13 cellular contexts compared by ENCODE assay signal in the genomic region with DNA sequence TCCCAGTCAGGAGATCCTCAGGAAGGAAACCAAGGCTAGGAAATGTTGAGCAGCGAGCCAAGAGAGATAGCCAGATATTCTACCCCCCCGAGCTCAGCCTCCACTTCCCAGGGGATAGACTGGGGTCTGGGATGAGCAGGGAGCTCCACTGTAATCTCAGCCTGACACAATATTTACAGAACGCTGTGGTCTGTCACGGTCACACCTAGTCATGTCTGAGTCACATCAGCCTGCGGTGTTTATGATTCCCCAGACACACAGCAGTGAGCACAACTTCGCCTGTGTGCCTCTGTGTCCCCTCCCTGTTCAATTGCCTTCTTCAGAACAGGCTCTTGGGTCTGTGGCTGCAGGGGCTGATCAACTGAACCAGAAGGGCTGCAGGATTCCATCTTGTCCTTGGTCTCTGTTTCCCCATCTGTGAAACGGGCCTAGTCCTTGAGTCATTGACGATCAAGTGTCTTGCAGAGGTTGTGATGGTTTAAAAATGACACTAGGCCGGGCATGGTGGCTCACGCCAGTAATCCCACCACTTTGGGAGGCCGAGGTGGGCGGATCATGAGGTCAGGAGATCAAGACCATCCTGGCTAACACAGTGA. TPM values are rescaled to one million over a fixed set of nuclear protein-coding genes. Genes with fewer than 3 reads are reported as not detected.
DNase-seq lines count a peak whose midpoint lies in the region; ATAC-seq, FAIRE-seq and TF ChIP-seq lines count a peak whose summit lies in the region.
"Had no signal": no experiment of that assay in that cellular context is flagged by ENCODE, and none has a peak within 500 bp of the region (broad histone marks: within the 10 kb centered on the region; RNA-seq: fewer than 3 reads in every experiment).

No MANE protein-coding gene starts in this region.

- no peaks in the 10 kb centered on the region for H3K9me1 ChIP-seq in K562 (ENCODE audit: control insufficient read depth, insufficient read depth, low read length)

- no peak overlapping the region for H3K18ac ChIP-seq in neuronal stem cell (ENCODE audit: low read length)

- intact Hi-C loops in K562 (cut with micrococcal nuclease) = no loop called here

- H3K4me3 ChIP-seq in K562 = no peak overlapping the region
- no peak overlapping the region for H3K4me3 ChIP-seq in neuronal stem cell (ENCODE audit: low read length in 2 of 2)
- no peak overlapping the region for H3K4me3 ChIP-seq in SK-N-SH (ENCODE audit: low read depth in 2 of 2, low read length in 1 of 2)
- H3K4me3 ChIP-seq: skin epidermis, tibial artery had no signal

- H3K14ac ChIP-seq in neuronal stem cell (ENCODE audit: low read length) = no peak overlapping the region

- no peak overlapping the region for H2BK120ac ChIP-seq in neuronal stem cell (ENCODE audit: low read depth, low read length)

- peak overlapping the region; percentile 43 for H4K8ac ChIP-seq in neuronal stem cell (ENCODE audit: low read depth, low read length)

- peaks cover 2% of the 10 kb centered on the region for H3F3A ChIP-seq in SK-N-SH (replicated peaks; ENCODE audit: insufficient read depth)

- H3K79me1 ChIP-seq in neuronal stem cell (ENCODE audit: low read depth, low read length) = no peaks in the 10 kb centered on the region

- H3K9me2 ChIP-seq in SK-N-SH = no peaks in the 10 kb centered on the region

- no peak overlapping the region for H4K91ac ChIP-seq in neuronal stem cell (ENCODE audit: low read depth, low read length, poor library complexity)

- H3K36me3 ChIP-seq in K562 (ENCODE audit: control insufficient read depth, insufficient read depth, low read length) (no peaks in the 10 kb centered on the region), neuronal stem cell (replicated peaks in 1 of 2; ENCODE audit: control insufficient read depth in 2 of 2, insufficient read depth in 2 of 2, low read length in 2 of 2) (peaks cover 0 to 2% of the 10 kb centered on the region in 2 donors), SK-N-SH (replicated peaks in 1 of 2; ENCODE audit: control insufficient read depth in 1 of 2, insufficient read depth in 2 of 2, low read length in 1 of 2) (no peaks in the 10 kb centered on the region)
- H3K36me3 ChIP-seq: tibial artery had no signal

- CTCF ChIA-PET in K562 (lab: Yijun Ruan, JAX; ENCODE audit: low intra/inter-chr PET ratio) (no interaction called here), SK-N-SH (lab: Yijun Ruan, JAX) (interaction anchor here (1.2 to 1.5 kb wide), 2 partner anchors 15 to 70 kb away, joined by 4 to 5 read pairs; partner anchors contain the start of gene ASB6)

- peak overlapping the region; percentile 16 for H2BK12ac ChIP-seq in neuronal stem cell (ENCODE audit: low read length)

- FAIRE-seq in K562 (lab: Jason Lieb, UNC) = peak; percentile 84
- FAIRE-seq: D721Med had no signal

- peak overlapping the region; percentile 66 for H3K4ac ChIP-seq in neuronal stem cell (ENCODE audit: low read length)

- H2BK5ac ChIP-seq in neuronal stem cell (ENCODE audit: low read length) = no peak overlapping the region

- H2BK15ac ChIP-seq in neuronal stem cell (ENCODE audit: low read length) = peak overlapping the region; percentile 1

- H3K27me3 ChIP-seq in K562 (ENCODE audit: control insufficient read depth in 2 of 2, insufficient read depth in 2 of 2, low read length in 2 of 2) (peaks cover 30 to 31% of the 10 kb centered on the region in 2 experiments; a peak in 4 of 5 replicates), neuronal stem cell (ENCODE audit: control insufficient read depth in 3 of 3, insufficient read depth in 3 of 3, low read depth in 1 of 3, low read length in 3 of 3) (peaks cover 0 to 43% (median 0%) of the 10 kb centered on the region in 3 experiments), SK-N-SH (ENCODE audit: insufficient read depth) (no peaks in the 10 kb centered on the region; the same call in 1 of the 2 replicates)
- H3K27me3 ChIP-seq: tibial artery had no signal

- TF ChIP-seq POLR2A in K562 (conservative IDR thresholded peaks at IDR 0.05) = no peak

- H3K4me1 ChIP-seq in K562 (replicated peaks in 1 of 2; ENCODE audit: control insufficient read depth in 2 of 2, insufficient read depth in 2 of 2, low read length in 2 of 2) = peaks cover 0 to 3% of the 10 kb centered on the region in 2 experiments; a peak in 2 of 5 replicates
- H3K4me1 ChIP-seq in neuronal stem cell (ENCODE audit: control insufficient read depth in 2 of 2, insufficient read depth in 1 of 2, low read depth in 1 of 2, low read length in 2 of 2) = peaks cover 0 to 5% of the 10 kb centered on the region in 2 donors
- H3K4me1 ChIP-seq in SK-N-SH (ENCODE audit: control insufficient read depth in 1 of 2, insufficient read depth in 2 of 2, low read depth in 1 of 2, low read length in 1 of 2) = peaks cover 0 to 2% of the 10 kb centered on the region in 2 experiments; a peak in 1 of 4 replicates
- H3K4me1 ChIP-seq: tibial artery had no signal

- peak; percentile 51 for DNase-seq in GM04504 (ENCODE audit: low read depth)
- DNase-seq in NCI-H460 (ENCODE audit: extremely low read depth, low read depth) = peak; percentile 85
- no peak for DNase-seq in K562 (ENCODE audit: extremely low read depth in 1 of 4, low spot score in 3 of 4)
- DNase-seq in neuronal stem cell (ENCODE audit: low spot score) = no peak
- DNase-seq in hypothalamus (lab: John Stamatoyannopoulos, UW) = no peak
- DNase-seq in SK-N-SH = no peak
- DNase-seq: NCI-H345, SIG-M5, tibial artery had no signal

- H3K23ac ChIP-seq in neuronal stem cell (ENCODE audit: low read depth, low read length, poor library complexity) = no peak overlapping the region

- TF ChIP-seq RAD21 in K562 (CRISPR knock-in tag; conservative IDR thresholded peaks at IDR 0.05 in 1 of 2, IDR thresholded peaks at IDR 0.05 in 1 of 2) (no peak), SK-N-SH (IDR thresholded peaks at IDR 0.05; ENCODE audit: low read length) (no peak)

- H3K9me3 ChIP-seq in K562 (replicated peaks; ENCODE audit: control insufficient read depth, insufficient read depth, low read depth, low read length) (no peaks in the 10 kb centered on the region), neuronal stem cell (replicated peaks in 1 of 2; ENCODE audit: control insufficient read depth in 2 of 2, insufficient read depth in 1 of 2, low read depth in 1 of 2, low read length in 2 of 2) (peaks cover 0 to 4% of the 10 kb centered on the region in 2 donors), SK-N-SH (no peaks in the 10 kb centered on the region)
- H3K9me3 ChIP-seq: tibial artery had no signal

- H3K4me2 ChIP-seq in K562 (ENCODE audit: insufficient read depth, low read length) (no peak overlapping the region), neuronal stem cell (ENCODE audit: insufficient read depth, low read length, poor library complexity, severe bottlenecking) (no peak overlapping the region), SK-N-SH (no peak overlapping the region)

- H2AK5ac ChIP-seq in neuronal stem cell (ENCODE audit: low read depth, low read length) = no peak overlapping the region

- TF ChIP-seq CTCF in K562 (IDR thresholded peaks at IDR 0.05 in 2 of 3, conservative IDR thresholded peaks at IDR 0.05 in 1 of 3; ENCODE audit: insufficient read depth in 2 of 3, low read depth in 1 of 3, low read length in 3 of 3) (no peak), SK-N-SH (IDR thresholded peaks at IDR 0.05) (no peak)

- ATAC-seq in K562 (peak; percentile 58), GM18870 (IDR thresholded peaks at IDR 0.05; ENCODE audit: unreplicated experiment) (no peak), GM18517 (IDR thresholded peaks at IDR 0.05; ENCODE audit: unreplicated experiment) (no peak)

- BruUV-seq in K562 (replicated peaks; lab: Mats Ljungman, UMichigan) = no TSS peak

- no peak for TF ChIP-seq EP300 in K562 (IDR thresholded peaks at IDR 0.05; ENCODE audit: low read length)
- no peak for TF ChIP-seq EP300 in SK-N-SH (IDR thresholded peaks at IDR 0.05; ENCODE audit: borderline replicate concordance in 1 of 2, low read depth in 1 of 2, low read length in 1 of 2)

- H4K20me1 ChIP-seq in K562 (replicated peaks; ENCODE audit: control insufficient read depth, insufficient read depth, low read length) (no peaks in the 10 kb centered on the region; the same call in 1 of the 2 replicates), SK-N-SH (ENCODE audit: insufficient read depth) (no peaks in the 10 kb centered on the region)

- H3K9ac ChIP-seq in K562 (ENCODE audit: insufficient read depth in 1 of 2, low read depth in 2 of 2, low read length in 2 of 2) (no peak overlapping the region), neuronal stem cell (ENCODE audit: low read depth, low read length, poor library complexity) (no peak overlapping the region), SK-N-SH (no peak overlapping the region)

- POLR2A ChIA-PET in K562 (lab: Yijun Ruan, JAX) (interaction anchor here (0.6 to 1.1 kb wide), 7 partner anchors 13 to 1497 kb away, joined by 3 to 4 read pairs (median 3); partner anchors contain the start of gene BBLN), SK-N-SH (lab: Yijun Ruan, JAX) (no interaction called here)

- in situ Hi-C loops in K562 (cut with MboI) = loop anchor here (25.0 kb wide), 1 partner anchor 680 kb away; no protein-coding TSS in a partner anchor

- H3K27ac ChIP-seq in K562 (ENCODE audit: extremely low read depth, low read depth, low read length) = no peak overlapping the region
- no peak overlapping the region for H3K27ac ChIP-seq in neuronal stem cell (replicated peaks; ENCODE audit: low read length)
- no peak overlapping the region for H3K27ac ChIP-seq in SK-N-SH (ENCODE audit: low read depth in 2 of 2, low read length in 1 of 2)
- H3K27ac ChIP-seq: skin epidermis, tibial artery had no signal

- H2AFZ ChIP-seq in K562 (ENCODE audit: low read depth, low read length) (no peak overlapping the region), neuronal stem cell (ENCODE audit: low read length) (no peak overlapping the region), SK-N-SH (ENCODE audit: low read depth) (no peak overlapping the region)

- H3K79me2 ChIP-seq in K562 (ENCODE audit: control insufficient read depth, insufficient read depth, low read length) (no peaks in the 10 kb centered on the region), SK-N-SH (ENCODE audit: insufficient read depth) (no peaks in the 10 kb centered on the region)

- 2% methylated on average over 12 of the region's 12 CpGs for WGBS in K562 (ENCODE audit: insufficient coverage, low coverage, missing lambda C conversion rate)
- no CpG with 5 or more reads among the region's 12 CpGs for WGBS in neuronal stem cell (ENCODE audit: extremely low coverage in 2 of 2, insufficient read length in 2 of 2, insufficient replicate concordance in 1 of 2), 2 donors
- 67% methylated on average over 11 of the region's 12 CpGs for WGBS in SK-N-SH (ENCODE audit: low lambda C conversion rate)

RNA-seq across cellular contexts. Expression of gene PRRX2, which starts 8.6 kb away (rescaled TPM):
- total RNA-seq in NCI-H460 (2014; rRNA removed; shearing (Covaris generic)) = 5.1 and 9.1 TPM in 2 replicates
- 5.2 and 9.4 TPM in 2 replicates for polyA plus RNA-seq in NCI-H460 (2014; cell fraction: nucleus; rRNA removed)
- total RNA-seq in K562 (2011; cell fraction: chromatin; rRNA removed; ENCODE audit: low replicate concordance) = not detected in 2 replicates
- not detected in 2 replicates for total RNA-seq in K562 (2011; cell fraction: nucleolus; rRNA removed)
- not detected in 2 replicates for total RNA-seq in K562 (2011; cell fraction: nucleoplasm; rRNA removed)
- total RNA-seq in K562 (2014; rRNA removed) (not detected in 2 replicates), K562 (2014; rRNA removed; fragmentation: Illumina TruSeq; extraction: Trizol) (not detected in 2 replicates), K562 (2015; rRNA removed; fragmentation: Illumina TruSeq; extraction: Trizol) (not detected in 2 replicates), K562 (2021) (not detected in 2 replicates)
- polyA plus RNA-seq in K562 (2011; rRNA removed) (not detected in 2 replicates), K562 (2014; fragmentation: Illumina TruSeq; extraction: Trizol) (not detected in 2 replicates), K562 (2014; fragmentation: Nextera tagmentation; extraction: Ambion mirVana) (not detected), K562 (2014; rRNA removed) (0.21 TPM in 1 of 2 replicates, not detected in the other), SK-N-SH (2012; rRNA removed) (0.83 and 0.84 TPM in 2 replicates)
- 0.18 TPM in 1 of 2 replicates, not detected in the other for polyA plus RNA-seq in K562 (2011; cell fraction: cytosol; rRNA removed)
- 0.13 TPM in 1 of 2 replicates, not detected in the other for polyA plus RNA-seq in K562 (2011; cell fraction: nucleus; rRNA removed)
- not detected in 2 replicates for polyA plus RNA-seq in K562 (2012)
- not detected in 2 replicates for polyA minus RNA-seq in K562 (2011; rRNA and poly(A)+ RNA removed)
- polyA minus RNA-seq in K562 (2011; cell fraction: cytosol; rRNA and poly(A)+ RNA removed) = not detected in 2 replicates
- polyA minus RNA-seq in K562 (2011; cell fraction: nucleus; rRNA and poly(A)+ RNA removed) = not detected in 2 replicates
- 26.3 TPM for polyA plus RNA-seq in neuronal stem cell (2013, experiment 1 of 2)
- 25.0 TPM for polyA plus RNA-seq in neuronal stem cell (2013, experiment 2 of 2)
- polyA plus RNA-seq in SK-N-SH (2012; cell fraction: cytosol; rRNA removed) = 0.51 and 1.2 TPM in 2 replicates
- polyA plus RNA-seq in SK-N-SH (2012; cell fraction: nucleus; rRNA removed) = 0.37 and 0.70 TPM in 2 replicates

RNA-seq across cellular contexts. Expression of gene ASB6, which starts 14.9 kb away (rescaled TPM):
- 16.3 and 18.7 TPM in 2 replicates for total RNA-seq in NCI-H460 (2014; rRNA removed; shearing (Covaris generic))
- 41.8 and 43.0 TPM in 2 replicates for polyA plus RNA-seq in NCI-H460 (2014; cell fraction: nucleus; rRNA removed)
- total RNA-seq in K562 (2011; cell fraction: chromatin; rRNA removed; ENCODE audit: low replicate concordance) = 8.0 and 24.6 TPM in 2 replicates
- 20.2 and 20.4 TPM in 2 replicates for total RNA-seq in K562 (2011; cell fraction: nucleolus; rRNA removed)
- 10.2 and 12.6 TPM in 2 replicates for total RNA-seq in K562 (2011; cell fraction: nucleoplasm; rRNA removed)
- total RNA-seq in K562 (2014; rRNA removed) (12.4 and 15.8 TPM in 2 replicates), K562 (2014; rRNA removed; fragmentation: Illumina TruSeq; extraction: Trizol) (4.1 and 4.9 TPM in 2 replicates), K562 (2015; rRNA removed; fragmentation: Illumina TruSeq; extraction: Trizol) (8.6 TPM in 2 replicates), K562 (2021) (17.1 and 17.3 TPM in 2 replicates)
- polyA plus RNA-seq in K562 (2011; rRNA removed) (11.3 and 13.1 TPM in 2 replicates), K562 (2014; fragmentation: Illumina TruSeq; extraction: Trizol) (12.8 and 13.1 TPM in 2 replicates), K562 (2014; fragmentation: Nextera tagmentation; extraction: Ambion mirVana) (1 to 10 TPM in 1 of 2 experiments, under 1 TPM in 1; 0.92 to 1.1 TPM), K562 (2014; rRNA removed) (17.8 and 19.5 TPM in 2 replicates), SK-N-SH (2012; rRNA removed) (35.9 and 37.5 TPM in 2 replicates)
- polyA plus RNA-seq in K562 (2011; cell fraction: cytosol; rRNA removed) = 10.5 and 18.2 TPM in 2 replicates
- polyA plus RNA-seq in K562 (2011; cell fraction: nucleus; rRNA removed) = 26.0 and 42.0 TPM in 2 replicates
- 11.4 and 12.4 TPM in 2 replicates for polyA plus RNA-seq in K562 (2012)
- 3.6 and 4.9 TPM in 2 replicates for polyA minus RNA-seq in K562 (2011; rRNA and poly(A)+ RNA removed)
- polyA minus RNA-seq in K562 (2011; cell fraction: cytosol; rRNA and poly(A)+ RNA removed) = 5.0 and 6.1 TPM in 2 replicates
- 7.3 and 9.0 TPM in 2 replicates for polyA minus RNA-seq in K562 (2011; cell fraction: nucleus; rRNA and poly(A)+ RNA removed)
- 10.1 TPM for polyA plus RNA-seq in neuronal stem cell (2013, experiment 1 of 2)
- 10.5 TPM for polyA plus RNA-seq in neuronal stem cell (2013, experiment 2 of 2)
- 14.2 and 23.9 TPM in 2 replicates for polyA plus RNA-seq in SK-N-SH (2012; cell fraction: cytosol; rRNA removed)
- 89.7 and 96.2 TPM in 2 replicates for polyA plus RNA-seq in SK-N-SH (2012; cell fraction: nucleus; rRNA removed)

RNA-seq across cellular contexts. Expression of gene NTMT1, which starts 30.9 kb away (rescaled TPM):
- total RNA-seq in NCI-H460 (2014; rRNA removed; shearing (Covaris generic)) = 46.5 and 54.9 TPM in 2 replicates
- 60.5 and 70.2 TPM in 2 replicates for polyA plus RNA-seq in NCI-H460 (2014; cell fraction: nucleus; rRNA removed)
- 28.6 and 94.1 TPM in 2 replicates for total RNA-seq in K562 (2011; cell fraction: chromatin; rRNA removed; ENCODE audit: low replicate concordance)
- total RNA-seq in K562 (2011; cell fraction: nucleolus; rRNA removed) = 70.3 and 71.4 TPM in 2 replicates
- 51.0 and 57.9 TPM in 2 replicates for total RNA-seq in K562 (2011; cell fraction: nucleoplasm; rRNA removed)
- total RNA-seq in K562 (2014; rRNA removed) (116 and 120 TPM in 2 replicates), K562 (2014; rRNA removed; fragmentation: Illumina TruSeq; extraction: Trizol) (49.6 and 59.2 TPM in 2 replicates), K562 (2015; rRNA removed; fragmentation: Illumina TruSeq; extraction: Trizol) (74.3 and 78.1 TPM in 2 replicates), K562 (2021) (108 and 110 TPM in 2 replicates)
- polyA plus RNA-seq in K562 (2011; rRNA removed) (74.7 and 79.2 TPM in 2 replicates), K562 (2014; fragmentation: Illumina TruSeq; extraction: Trizol) (80.6 and 113 TPM in 2 replicates), K562 (2014; fragmentation: Nextera tagmentation; extraction: Ambion mirVana) (10 to 100 TPM; 42.1 to 67.0 TPM), K562 (2014; rRNA removed) (111 and 121 TPM in 2 replicates), SK-N-SH (2012; rRNA removed) (75.0 and 78.3 TPM in 2 replicates)
- 89.1 and 124 TPM in 2 replicates for polyA plus RNA-seq in K562 (2011; cell fraction: cytosol; rRNA removed)
- 42.9 and 47.3 TPM in 2 replicates for polyA plus RNA-seq in K562 (2011; cell fraction: nucleus; rRNA removed)
- 42.1 and 72.6 TPM in 2 replicates for polyA plus RNA-seq in K562 (2012)
- polyA minus RNA-seq in K562 (2011; rRNA and poly(A)+ RNA removed) = 34.5 and 60.2 TPM in 2 replicates
- polyA minus RNA-seq in K562 (2011; cell fraction: cytosol; rRNA and poly(A)+ RNA removed) = 23.4 and 42.2 TPM in 2 replicates
- polyA minus RNA-seq in K562 (2011; cell fraction: nucleus; rRNA and poly(A)+ RNA removed) = 14.7 and 15.7 TPM in 2 replicates
- 24.4 TPM for polyA plus RNA-seq in neuronal stem cell (2013, experiment 1 of 2)
- polyA plus RNA-seq in neuronal stem cell (2013, experiment 2 of 2) = 22.5 TPM
- 44.3 and 62.6 TPM in 2 replicates for polyA plus RNA-seq in SK-N-SH (2012; cell fraction: cytosol; rRNA removed)
- 44.8 and 47.5 TPM in 2 replicates for polyA plus RNA-seq in SK-N-SH (2012; cell fraction: nucleus; rRNA removed)

RNA-seq across cellular contexts. Expression of gene C9orf50, which starts 36.0 kb away (rescaled TPM):
- 0.20 TPM in 1 of 2 replicates, not detected in the other for total RNA-seq in NCI-H460 (2014; rRNA removed; shearing (Covaris generic))
- not detected in 2 replicates for polyA plus RNA-seq in NCI-H460 (2014; cell fraction: nucleus; rRNA removed)
- not detected in 2 replicates for total RNA-seq in K562 (2011; cell fraction: chromatin; rRNA removed; ENCODE audit: low replicate concordance)
- not detected in 2 replicates for total RNA-seq in K562 (2011; cell fraction: nucleolus; rRNA removed)
- total RNA-seq in K562 (2011; cell fraction: nucleoplasm; rRNA removed) = not detected in 2 replicates
- 0.12 TPM in 1 of 2 replicates, not detected in the other for total RNA-seq in K562 (2014; rRNA removed)
- total RNA-seq in K562 (2014; rRNA removed; fragmentation: Illumina TruSeq; extraction: Trizol) = not detected in 2 replicates
- not detected in 2 replicates for total RNA-seq in K562 (2015; rRNA removed; fragmentation: Illumina TruSeq; extraction: Trizol)
- total RNA-seq in K562 (2021) = not detected in 2 replicates
- not detected in 2 replicates for polyA plus RNA-seq in K562 (2011; rRNA removed)
- polyA plus RNA-seq in K562 (2011; cell fraction: cytosol; rRNA removed) = not detected in 2 replicates
- not detected in 2 replicates for polyA plus RNA-seq in K562 (2011; cell fraction: nucleus; rRNA removed)
- not detected in 2 replicates for polyA plus RNA-seq in K562 (2012)
- not detected in 2 replicates for polyA plus RNA-seq in K562 (2014; fragmentation: Illumina TruSeq; extraction: Trizol)
- not detected for polyA plus RNA-seq in K562 (2014; fragmentation: Nextera tagmentation; extraction: Ambion mirVana)
- not detected in 2 replicates for polyA plus RNA-seq in K562 (2014; rRNA removed)
- not detected in 2 replicates for polyA minus RNA-seq in K562 (2011; rRNA and poly(A)+ RNA removed)
- polyA minus RNA-seq in K562 (2011; cell fraction: cytosol; rRNA and poly(A)+ RNA removed) = not detected in 2 replicates
- polyA minus RNA-seq in K562 (2011; cell fraction: nucleus; rRNA and poly(A)+ RNA removed) = not detected in 2 replicates
- polyA plus RNA-seq in neuronal stem cell (2013, experiment 1 of 2) = 0.11 TPM
- 0.07 TPM for polyA plus RNA-seq in neuronal stem cell (2013, experiment 2 of 2)
- polyA plus RNA-seq in SK-N-SH (2012; rRNA removed) = 0.24 and 0.30 TPM in 2 replicates
- 0.17 and 0.34 TPM in 2 replicates for polyA plus RNA-seq in SK-N-SH (2012; cell fraction: cytosol; rRNA removed)
- 1.0 and 1.2 TPM in 2 replicates for polyA plus RNA-seq in SK-N-SH (2012; cell fraction: nucleus; rRNA removed)

Comparison
In these comparisons a context has a peak if more than half of its experiments do, and no peak if none do; other contexts are left out.
1. DNase-seq: peak in GM04504 (single experiment) and NCI-H460 (single experiment); none in K562 (0 of 4), neuronal stem cell (single experiment), hypothalamus (0 of 51) and SK-N-SH (single experiment).